8 cellular contexts compared by ENCODE assay signal in the genomic region with DNA sequence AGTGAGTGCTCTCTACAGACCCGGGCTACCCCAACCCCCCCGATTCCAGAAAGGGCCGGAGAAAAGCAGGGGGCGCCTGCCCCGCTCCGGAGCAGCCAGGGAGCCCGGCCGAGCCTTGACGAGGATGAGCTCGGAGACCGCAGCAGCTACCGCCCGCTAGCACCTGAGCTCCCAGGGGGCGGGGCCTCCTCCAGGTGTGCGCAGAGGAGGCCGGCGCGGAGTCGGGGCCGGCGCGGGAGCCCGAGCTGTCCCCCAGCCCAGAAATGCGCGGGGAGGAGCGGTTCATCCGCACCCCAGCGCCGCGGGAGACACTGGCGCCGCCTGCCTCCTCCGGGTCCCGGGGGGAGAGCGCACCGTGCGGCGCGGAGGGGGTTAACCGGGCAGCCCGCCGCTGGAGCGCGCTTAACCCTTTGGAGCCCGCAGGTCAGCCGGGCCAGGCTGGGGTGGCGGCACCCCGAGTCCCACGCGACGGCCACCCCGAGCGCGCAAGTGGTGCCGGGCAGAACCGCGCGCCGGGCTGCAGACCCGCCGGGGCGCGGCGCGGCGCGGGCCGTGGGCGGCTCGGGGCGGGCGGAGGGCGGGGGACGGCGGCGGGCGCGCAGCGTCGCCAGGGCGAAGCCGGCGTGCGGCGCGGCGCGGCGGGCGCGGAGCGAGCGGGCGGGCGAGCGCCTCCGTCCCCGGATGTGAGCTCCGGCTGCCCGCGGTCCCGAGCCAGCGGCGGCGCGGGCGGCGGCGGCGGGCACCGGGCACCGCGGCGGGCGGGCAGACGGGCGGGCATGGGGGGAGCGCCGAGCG. TPM values are rescaled to one million over a fixed set of nuclear protein-coding genes. Genes with fewer than 3 reads are reported as not detected.
DNase-seq lines count a peak whose midpoint lies in the region; ATAC-seq and TF ChIP-seq lines count a peak whose summit lies in the region.

Gene CACNA1D (plus strand): TSS at position 615 of the 795 bp plus-strand sequence. CDS start 556 bp downstream, outside the sequence.

- intact Hi-C loops in thyroid gland (cut with DNase I): no loop called here

- no peak within 1 kb of the TSS for H3K27ac Mint-ChIP-seq in T-helper 1 cell treated with Interleukin-12 subunit alpha and Interleukin-12 subunit beta and Interleukin-4 antibody, amounts not matched to agents 30 μg/mL and 1 μg/mL, for 36 hours
- H3K27ac Mint-ChIP-seq in memory B cell: no peak within 1 kb of the TSS

- H3K4me1 Mint-ChIP-seq in T-helper 1 cell treated with Interleukin-12 subunit alpha and Interleukin-12 subunit beta and Interleukin-4 antibody, amounts not matched to agents 30 μg/mL and 1 μg/mL, for 36 hours (ENCODE audit: low read depth): no peaks in the 10 kb centered on the region
- H3K4me1 Mint-ChIP-seq in memory B cell: peaks cover 11% of the 10 kb centered on the region

- no peaks in the 10 kb centered on the region for H3K36me3 Mint-ChIP-seq in T-helper 1 cell treated with Interleukin-12 subunit alpha and Interleukin-12 subunit beta and Interleukin-4 antibody, amounts not matched to agents 30 μg/mL and 1 μg/mL, for 36 hours (ENCODE audit: low read depth)
- no peaks in the 10 kb centered on the region for H3K36me3 Mint-ChIP-seq in memory B cell

- DNase-seq in T-helper 1 cell (no peak), NCI-H526 treated with DMSO at 0.1 percent for 48 hours (lab: John Stamatoyannopoulos, UW) (peak; percentile 49), coronary artery (ENCODE audit: low spot score) (no peak), memory B cell (ENCODE audit: low spot score in 2 of 2) (peak in 1 of 2 donors; percentile 15), thyroid gland (peak; percentile 85 to 87), SIG-M5 (lab: John Stamatoyannopoulos, UW) (no peak), activated gamma-delta T cell (lab: John Stamatoyannopoulos, UW) (no peak)

- peaks cover 9% of the 10 kb centered on the region in 2 donors for H3K4me1 ChIP-seq in thyroid gland

- H3K9me3 Mint-ChIP-seq in T-helper 1 cell treated with Interleukin-12 subunit alpha and Interleukin-12 subunit beta and Interleukin-4 antibody, amounts not matched to agents 30 μg/mL and 1 μg/mL, for 36 hours: no peaks in the 10 kb centered on the region
- H3K9me3 Mint-ChIP-seq in memory B cell: no peaks in the 10 kb centered on the region

- peaks cover 74% of the 10 kb centered on the region for H3K27me3 Mint-ChIP-seq in T-helper 1 cell treated with Interleukin-12 subunit alpha and Interleukin-12 subunit beta and Interleukin-4 antibody, amounts not matched to agents 30 μg/mL and 1 μg/mL, for 36 hours (ENCODE audit: low read depth)
- peaks cover 24% of the 10 kb centered on the region for H3K27me3 Mint-ChIP-seq in memory B cell

- no peaks in the 10 kb centered on the region for H3K9me3 ChIP-seq in thyroid gland

- no peaks in the 10 kb centered on the region for H3K27me3 ChIP-seq in thyroid gland

- H3K27ac ChIP-seq in coronary artery: no peak within 1 kb of the TSS
- H3K27ac ChIP-seq in thyroid gland: peak within 1 kb of the TSS; percentile 31 to 64 (median 56)

- H3K4me3 ChIP-seq in coronary artery: peak within 1 kb of the TSS; percentile 75
- H3K4me3 ChIP-seq in thyroid gland (replicated peaks in 1 of 3): peak within 1 kb of the TSS; percentile 43 to 76 (median 63)

- WGBS in thyroid gland, 2 donors: 0 to 2% methylated on average over 18 of the region's 120 CpGs

- no peak for TF ChIP-seq CTCF in coronary artery (IDR thresholded peaks at IDR 0.05)
- no peak for TF ChIP-seq CTCF in thyroid gland (IDR thresholded peaks at IDR 0.05)

- TF ChIP-seq POLR2A in thyroid gland (IDR thresholded peaks at IDR 0.05): peak in 1 of 2 donors; percentile 55

- H3K36me3 ChIP-seq in thyroid gland: no peaks in the 10 kb centered on the region

- ATAC-seq in memory B cell (ENCODE audit: low read depth): peak; percentile 51

- peak within 1 kb of the TSS; percentile 9 for H3K4me3 Mint-ChIP-seq in T-helper 1 cell treated with Interleukin-12 subunit alpha and Interleukin-12 subunit beta and Interleukin-4 antibody, amounts not matched to agents 30 μg/mL and 1 μg/mL, for 36 hours
- peak within 1 kb of the TSS; percentile 74 for H3K4me3 Mint-ChIP-seq in memory B cell

RNA-seq across cellular contexts. Expression of gene CACNA1D, which starts in this region (rescaled TPM):
- total RNA-seq in thyroid gland: 10 to 100 TPM in 3 of 4 donors, 1 to 10 TPM in 1; 7.1 to 46.1 (median 27.3) TPM

Comparison
In these comparisons a context has a peak if more than half of its experiments do, and no peak if none do; other contexts are left out.
1. DNase-seq: peak in NCI-H526 treated with DMSO at 0.1 percent for 48 hours (single experiment) and thyroid gland (2 of 2); none in T-helper 1 cell (0 of 5), coronary artery (single experiment), SIG-M5 (single experiment) and activated gamma-delta T cell (single experiment).
2. H3K27ac ChIP-seq: peak in thyroid gland (3 of 3); none in coronary artery (0 of 2).